In the genomic region with DNA sequence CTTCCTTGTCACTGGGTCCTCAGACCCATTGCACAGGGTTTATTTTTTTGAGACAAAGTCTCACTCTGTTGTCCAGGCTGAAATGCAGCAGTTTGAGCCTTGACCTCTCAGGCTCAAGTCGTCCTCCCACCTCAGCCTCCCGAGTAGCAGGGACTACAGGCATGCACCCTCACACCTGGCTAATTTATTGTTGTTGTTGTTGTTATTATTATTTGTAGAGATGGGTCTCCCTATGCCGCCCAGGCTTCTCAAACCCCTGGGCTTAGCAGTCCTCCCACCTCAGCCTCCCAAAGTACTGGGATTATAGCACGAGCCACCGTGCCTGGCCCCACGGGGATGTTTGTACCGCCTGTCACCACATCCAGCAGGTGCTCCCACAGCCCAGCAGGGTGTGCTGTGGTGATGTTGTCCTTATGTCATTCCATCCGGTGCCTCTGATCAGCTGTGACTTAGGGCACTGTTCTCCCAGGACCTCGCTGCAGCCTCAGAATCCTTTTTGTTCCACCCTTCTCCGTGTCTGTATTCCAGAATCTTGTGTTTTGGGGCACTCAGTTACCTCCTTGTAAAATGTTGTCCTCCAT, we compare ENCODE assay signal across 8 cellular contexts.
DNase-seq lines count a peak whose midpoint lies in the region; ATAC-seq, FAIRE-seq and TF ChIP-seq lines count a peak whose summit lies in the region.

No MANE protein-coding gene starts in this region.

- no peaks in the 10 kb centered on the region for H3K36me3 ChIP-seq in endothelial cell of umbilical vein (ENCODE audit: control insufficient read depth in 2 of 2, extremely low read depth in 1 of 2, insufficient read depth in 2 of 2, low read length in 2 of 2)
- H3K36me3 ChIP-seq in smooth muscle cell (ENCODE audit: low read depth): no peaks in the 10 kb centered on the region

- POLR2A ChIA-PET in endothelial cell of umbilical vein (lab: Charles Lee): no interaction called here

- CTCF ChIA-PET in endothelial cell of umbilical vein (lab: Charles Lee): interaction anchor here (0.6 to 6.0 kb wide), 12 partner anchors 9 to 1758 kb away, joined by 3 to 59 read pairs (median 4); no protein-coding TSS in a partner anchor

- peak; percentile 71 for DNase-seq in NCI-H146 (lab: John Stamatoyannopoulos, UW)
- DNase-seq in NCI-H146 treated with DMSO at 0.1 percent for 48 hours (lab: John Stamatoyannopoulos, UW; ENCODE audit: unreplicated experiment): no peak
- DNase-seq in MV-4-11 (lab: John Stamatoyannopoulos, UW): peak; percentile 3
- DNase-seq in endothelial cell of umbilical vein (ENCODE audit: low read depth, low spot score): peak; percentile 30
- DNase-seq in smooth muscle cell (lab: John Stamatoyannopoulos, UW; ENCODE audit: unreplicated experiment): no peak
- DNase-seq in foreskin melanocyte: no peak
- DNase-seq in activated T-cell treated with anti-CD3 and anti-CD28 coated beads, Interleukin-2, amount 50 U/mL, for 1 hour: no peak

- FAIRE-seq in endothelial cell of umbilical vein (lab: Jason Lieb, UNC): peak; percentile 62

- TF ChIP-seq CTCF in endothelial cell of umbilical vein (IDR thresholded peaks at IDR 0.05; ENCODE audit: extremely low read depth in 1 of 2, insufficient read depth in 1 of 2, low read depth in 1 of 2, low read length in 2 of 2) (peak; percentile 40 to 69), smooth muscle cell (IDR thresholded peaks at IDR 0.05; ENCODE audit: borderline replicate concordance, insufficient read depth, poor library complexity, severe bottlenecking) (peak; percentile 34)

- ATAC-seq in GM21717 (IDR thresholded peaks at IDR 0.05; ENCODE audit: unreplicated experiment): peak; percentile 87

- dilution Hi-C loops in endothelial cell of umbilical vein (cut with MboI; ENCODE audit: extremely low pct_ligation_motif_present, low sequenced_read_pairs): no loop called here

- H2AFZ ChIP-seq in endothelial cell of umbilical vein (ENCODE audit: low read depth, low read length): no peak overlapping the region
- no peak overlapping the region for H2AFZ ChIP-seq in smooth muscle cell (ENCODE audit: low read depth)

- no peaks in the 10 kb centered on the region for H3K9me1 ChIP-seq in endothelial cell of umbilical vein (replicated peaks; ENCODE audit: control insufficient read depth, extremely low read depth, insufficient read depth, low read length)

- H3K9me3 ChIP-seq in endothelial cell of umbilical vein (replicated peaks; ENCODE audit: control insufficient read depth, insufficient read depth, low read length) (no peaks in the 10 kb centered on the region), smooth muscle cell (replicated peaks; ENCODE audit: low read depth) (no peaks in the 10 kb centered on the region)

- H3K9ac ChIP-seq in endothelial cell of umbilical vein (replicated peaks; ENCODE audit: extremely low read depth, insufficient read depth, low read length) (no peak overlapping the region), smooth muscle cell (ENCODE audit: low read depth) (no peak overlapping the region)

- H3K27me3 ChIP-seq in endothelial cell of umbilical vein (ENCODE audit: control insufficient read depth in 2 of 2, insufficient read depth in 2 of 2, low read length in 2 of 2) (peaks cover 0 to 5% of the 10 kb centered on the region in 2 experiments), smooth muscle cell (ENCODE audit: low read depth) (no peaks in the 10 kb centered on the region)

- intact Hi-C loops in endothelial cell of umbilical vein (cut with micrococcal nuclease): loop anchor here (1.0 kb wide), 2 partner anchors 22 to 45 kb away; no protein-coding TSS in a partner anchor

- H3K4me1 ChIP-seq in endothelial cell of umbilical vein (ENCODE audit: control insufficient read depth, extremely low read depth, insufficient read depth, low read length): no peaks in the 10 kb centered on the region
- H3K4me1 ChIP-seq in smooth muscle cell (ENCODE audit: low read depth): no peaks in the 10 kb centered on the region

- H4K20me1 ChIP-seq in endothelial cell of umbilical vein (replicated peaks; ENCODE audit: control insufficient read depth, extremely low read depth, insufficient read depth, low read length) (no peaks in the 10 kb centered on the region), smooth muscle cell (ENCODE audit: low read depth) (no peaks in the 10 kb centered on the region)

- TF ChIP-seq POLR2A in endothelial cell of umbilical vein (IDR thresholded peaks at IDR 0.05; ENCODE audit: low read depth, low read length): no peak

- H3K4me3 ChIP-seq in endothelial cell of umbilical vein (replicated peaks in 1 of 3; ENCODE audit: insufficient read depth in 1 of 3, low read depth in 1 of 3, low read length in 3 of 3) (no peak overlapping the region), smooth muscle cell (no peak overlapping the region)

- no peaks in the 10 kb centered on the region for H3K79me2 ChIP-seq in endothelial cell of umbilical vein (ENCODE audit: control insufficient read depth, insufficient read depth, low read length)
- H3K79me2 ChIP-seq in smooth muscle cell (ENCODE audit: low read depth): no peaks in the 10 kb centered on the region

- H3K4me2 ChIP-seq in endothelial cell of umbilical vein (ENCODE audit: insufficient read depth, low read length) (no peak overlapping the region), smooth muscle cell (no peak overlapping the region)

- H3K27ac ChIP-seq in endothelial cell of umbilical vein (ENCODE audit: insufficient read depth, low read depth, low read length): no peak overlapping the region
- no peak overlapping the region for H3K27ac ChIP-seq in smooth muscle cell (ENCODE audit: low read depth)

- H3F3A ChIP-seq in smooth muscle cell (ENCODE audit: low read depth): peaks cover 14% of the 10 kb centered on the region

- no TSS peak for BruUV-seq in endothelial cell of umbilical vein (replicated peaks; lab: Mats Ljungman, UMichigan)

- 53% methylated on average over 10 of the region's 10 CpGs for WGBS in smooth muscle cell (ENCODE audit: low lambda C conversion rate)

TF ChIP-seq in endothelial cell of umbilical vein, 7 proteins besides CTCF, POLR2A, EP300 and RAD21:
- TF ChIP-seq JUN (IDR thresholded peaks at IDR 0.05; ENCODE audit: borderline replicate concordance, insufficient read depth, insufficient read length, low read depth) (no peak), MAX (IDR thresholded peaks at IDR 0.05; ENCODE audit: insufficient read depth, insufficient read length) (no peak), FOS (IDR thresholded peaks at IDR 0.05; ENCODE audit: borderline replicate concordance, insufficient read depth, low read length) (no peak), EZH2 (IDR thresholded peaks at IDR 0.05; ENCODE audit: borderline replicate concordance, low read depth, low read length, severe bottlenecking) (no peak), POLR2AphosphoS5 (IDR thresholded peaks at IDR 0.05; ENCODE audit: insufficient read depth, low read depth, low read length) (no peak), GATA2 (IDR thresholded peaks at IDR 0.05; ENCODE audit: insufficient read depth, insufficient read length, low read depth, low read length) (no peak)
TF ChIP-seq in endothelial cell of umbilical vein: peak in this region for 0.

Comparison
In these comparisons a context has a peak if more than half of its experiments do, and no peak if none do; other contexts are left out.
1. DNase-seq: peak in NCI-H146 (single experiment), MV-4-11 (single experiment) and endothelial cell of umbilical vein (single experiment); none in NCI-H146 treated with DMSO at 0.1 percent for 48 hours (single experiment), smooth muscle cell (single experiment), foreskin melanocyte (single experiment) and activated T-cell treated with anti-CD3 and anti-CD28 coated beads, Interleukin-2, amount 50 U/mL, for 1 hour (single experiment).